In the genomic region with DNA sequence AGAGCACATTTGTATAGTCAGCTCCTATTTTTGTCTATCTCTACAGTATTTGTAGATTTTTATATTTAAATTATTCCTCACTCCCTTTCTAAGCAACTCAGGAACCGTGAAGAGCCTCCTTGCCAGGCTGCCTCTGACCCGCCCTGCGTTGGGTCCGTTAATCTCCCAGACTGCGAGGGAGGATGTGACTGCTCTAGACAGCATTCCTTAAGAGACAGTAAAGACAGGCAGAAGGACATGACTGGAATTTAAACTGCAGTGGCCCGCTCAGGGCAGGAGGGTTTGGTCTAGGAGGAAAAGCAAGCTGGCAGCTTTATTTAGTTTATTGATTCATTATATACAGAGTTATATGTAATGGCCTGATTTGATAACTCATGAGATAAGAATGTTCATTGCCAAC, we compare ENCODE assay signal across 32 cellular contexts.
A peak's percentile ranks its signal among the peaks of the same experiment; 100 is the strongest.
DNase-seq lines count a peak whose midpoint lies in the region; ATAC-seq and TF ChIP-seq lines count a peak whose summit lies in the region.
"Had no signal": no experiment of that assay in that cellular context is flagged by ENCODE, and none has a peak within 500 bp of the region (broad histone marks: within the 10 kb centered on the region; RNA-seq: fewer than 3 reads in every experiment).

No MANE protein-coding gene starts in this region.

- in situ Hi-C loops in KBM-7 (cut with MboI; ENCODE audit: low pct_unique_long_range_greater_than_20kb, low sequenced_read_pairs): no loop called here

- no peak for TF ChIP-seq POLR2A in thyroid gland (IDR thresholded peaks at IDR 0.05)

- H3K36me3 ChIP-seq in thyroid gland: no peaks in the 10 kb centered on the region
- H3K36me3 ChIP-seq in lower lobe of right lung: no peaks in the 10 kb centered on the region
- H3K36me3 ChIP-seq: gastroesophageal sphincter, ovary had no signal

- no peaks in the 10 kb centered on the region for H3K27me3 ChIP-seq in foreskin keratinocyte
- no peaks in the 10 kb centered on the region for H3K27me3 ChIP-seq in thyroid gland
- no peaks in the 10 kb centered on the region for H3K27me3 ChIP-seq in lower lobe of right lung (ENCODE audit: low read depth)
- H3K27me3 ChIP-seq: gastroesophageal sphincter, ovary had no signal

- intact Hi-C loops in thyroid gland (cut with DNase I) (no loop called here), lower lobe of right lung (cut with DNase I) (no loop called here)

- H3K4me3 ChIP-seq in thyroid gland (replicated peaks in 1 of 3) (no peak overlapping the region), lower lobe of right lung (no peak overlapping the region)
- H3K4me3 ChIP-seq: gastroesophageal sphincter, GM23248, ovary, skin epidermis had no signal

- DNase-seq in EH (ENCODE audit: low read depth): peak; percentile 71
- peak; percentile 64 for DNase-seq in M059J (ENCODE audit: low read depth)
- DNase-seq in foreskin keratinocyte: peak in 1 of 2 donors; percentile 38
- peak; percentile 35 for DNase-seq in myocyte (ENCODE audit: low read depth)
- no peak for DNase-seq in KBM-7
- DNase-seq in thyroid gland: no peak
- no peak for DNase-seq in lower lobe of right lung
- DNase-seq: activated CD4-positive, alpha-beta memory T cell treated with anti-CD3 and anti-CD28 coated beads for 36 hours; activated CD4-positive, alpha-beta T cell treated with anti-CD3 and anti-CD28 coated beads for 1 hour; activated naive CD4-positive, alpha-beta T cell treated with Interleukin-2 at 50 U/mL for 16 hours; activated T-cell treated with anti-CD3 and anti-CD28 coated beads, Interleukin-2, amount 50 U/mL, for 72 hours; COR-L47; GDM1; hypothalamus; left ventricle myocardium superior; midbrain; MV-4-11; naive thymus-derived CD8-positive, alpha-beta T cell; NCI-H1436 treated with DMSO at 0.1 percent for 48 hours; NCI-H2081 treated with DMSO at 0.1 percent for 48 hours; NCI-H2227 treated with DMSO at 0.1 percent for 48 hours; NCI-H526 treated with DMSO at 0.1 percent for 48 hours; ovary; SHP77; stimulated activated naive CD4-positive, alpha-beta T cell had no signal

- TF ChIP-seq CTCF in foreskin keratinocyte (conservative IDR thresholded peaks at IDR 0.05) (no peak), thyroid gland (IDR thresholded peaks at IDR 0.05) (no peak), lower lobe of right lung (IDR thresholded peaks at IDR 0.05) (no peak)

- H3K9me3 ChIP-seq in thyroid gland (no peaks in the 10 kb centered on the region), lower lobe of right lung (no peaks in the 10 kb centered on the region)
- H3K9me3 ChIP-seq: gastroesophageal sphincter, ovary had no signal

- peak; percentile 51 for ATAC-seq in foreskin keratinocyte
- no peak for ATAC-seq in GM19397 (IDR thresholded peaks at IDR 0.05; ENCODE audit: unreplicated experiment)
- ATAC-seq in lower lobe of right lung: no peak
- ATAC-seq: activated T-cell treated with anti-CD3 and anti-CD28 coated beads, Interleukin-2, amount 50 U/mL, for 72 hours; gastroesophageal sphincter; left ventricle myocardium superior; naive thymus-derived CD8-positive, alpha-beta T cell; Panc1 had no signal

- WGBS in thyroid gland, 2 donors: 75 to 77% methylated on average over 6 of the region's 6 CpGs

- peaks cover 6% of the 10 kb centered on the region for H3K4me1 ChIP-seq in foreskin keratinocyte
- H3K4me1 ChIP-seq in thyroid gland: no peaks in the 10 kb centered on the region
- H3K4me1 ChIP-seq in lower lobe of right lung: no peaks in the 10 kb centered on the region
- H3K4me1 ChIP-seq: gastroesophageal sphincter had no signal

- no peak overlapping the region for H3K27ac ChIP-seq in foreskin keratinocyte
- H3K27ac ChIP-seq in thyroid gland: no peak overlapping the region
- H3K27ac ChIP-seq in lower lobe of right lung: no peak overlapping the region
- H3K27ac ChIP-seq: 22Rv1, C4-2B, gastroesophageal sphincter, GM23248, ovary, skin epidermis had no signal

Comparison
In these comparisons a context has a peak if more than half of its experiments do, and no peak if none do; other contexts are left out.
1. DNase-seq: peak in EH (single experiment), M059J (single experiment) and myocyte (single experiment); none in KBM-7 (single experiment), thyroid gland (0 of 2) and lower lobe of right lung (single experiment).